In genomic region chr5:151829370-151829769, GRCh38 we compare ENCODE assay signal across 7 cellular contexts.
"Had no signal": no experiment of that assay in that cellular context is flagged by ENCODE, and none has a peak within 500 bp of the region (broad histone marks: within the 10 kb centered on the region; RNA-seq: fewer than 3 reads in every experiment).

No MANE protein-coding gene starts in this region.

- H3K4me3 ChIP-seq: K562 had no signal

- H3K27ac ChIP-seq: HL-60, KMS-11 had no signal

- H3K9ac ChIP-seq: KMS-11 had no signal

- DNase-seq: IMR-90, KBM-7, KG1 had no signal

- H3K27ac Mint-ChIP-seq: IgD-negative memory B cell had no signal

- H3K4me3 Mint-ChIP-seq: IgD-negative memory B cell had no signal
